ENCODE assay signal across 8 cellular contexts in the genomic region with DNA sequence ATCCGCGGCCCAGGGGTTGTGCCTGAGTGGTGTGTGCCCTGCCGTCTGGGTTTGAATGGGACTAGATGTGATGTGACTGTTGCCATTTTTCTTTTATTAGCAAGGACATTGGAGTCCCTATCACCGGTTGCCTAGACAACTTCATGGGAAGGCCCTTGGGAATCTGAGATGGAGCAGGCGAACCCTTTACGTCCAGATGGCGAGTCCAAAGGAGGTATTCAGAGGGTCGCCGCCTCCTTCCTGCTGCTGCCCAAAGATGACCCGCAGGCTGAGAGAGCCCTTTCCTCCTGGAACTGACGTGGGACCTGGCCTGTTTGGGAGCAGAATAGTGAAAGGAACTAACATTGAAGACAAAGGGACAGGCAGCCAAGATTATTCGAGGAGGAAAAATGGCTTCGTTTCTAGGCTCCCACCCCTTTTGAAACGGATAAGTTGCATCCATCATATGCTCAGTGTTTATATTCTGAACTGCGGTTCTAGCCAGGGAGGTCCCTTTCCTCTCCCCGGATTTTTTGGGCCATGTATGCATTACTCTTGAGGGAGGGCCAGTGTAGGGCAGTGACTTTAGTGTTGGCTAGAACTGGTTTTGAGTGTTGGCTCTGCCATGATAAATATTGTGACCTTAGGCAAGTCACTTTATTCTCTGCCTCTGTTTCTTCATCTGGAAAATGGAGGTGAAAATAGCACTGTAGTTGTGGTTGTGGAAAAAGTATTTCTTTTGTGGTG. TPM values are rescaled to one million over a fixed set of nuclear protein-coding genes. Genes with fewer than 3 reads are reported as not detected.
DNase-seq lines count a peak whose midpoint lies in the region; ATAC-seq and TF ChIP-seq lines count a peak whose summit lies in the region.

No MANE protein-coding gene starts in this region.

- no peaks in the 10 kb centered on the region for H3K9me3 Mint-ChIP-seq in CD4-positive, alpha-beta memory T cell

- H3K27me3 ChIP-seq in CD4-positive, alpha-beta memory T cell (ENCODE audit: insufficient read depth, low read length), result no peaks in the 10 kb centered on the region
- no peaks in the 10 kb centered on the region for H3K27me3 ChIP-seq in H7 (ENCODE audit: control insufficient read depth, insufficient read depth, low read length)
- no peaks in the 10 kb centered on the region for H3K27me3 ChIP-seq in Panc1 (ENCODE audit: control insufficient read depth, insufficient read depth, low read length)
- H3K27me3 ChIP-seq in muscle layer of duodenum (ENCODE audit: low read depth, low read length), result no peaks in the 10 kb centered on the region

- intact Hi-C loops in CD4-positive, alpha-beta memory T cell (cut with micrococcal nuclease), result loop anchor here (1.0 to 5.0 kb wide), 5 partner anchors 127 to 717 kb away; a partner anchor contains a TSS
- intact Hi-C loops in Panc1 (cut with micrococcal nuclease; ENCODE audit: unreplicated experiment), result no loop called here

- H3K36me3 Mint-ChIP-seq in CD4-positive, alpha-beta memory T cell, result peaks cover 10 to 11% of the 10 kb centered on the region in 2 donors

- DNase-seq in CD4-positive, alpha-beta memory T cell, result no peak
- DNase-seq in H7 (no peak), Panc1 (ENCODE audit: low read depth, low spot score) (no peak), dermis microvascular lymphatic vessel endothelial cell (ENCODE audit: low read depth in 2 of 2) (peak; percentile 1 to 51), DMS153 (lab: John Stamatoyannopoulos, UW) (no peak), KG1 (lab: John Stamatoyannopoulos, UW) (no peak), NK-92 (lab: John Stamatoyannopoulos, UW; ENCODE audit: unreplicated experiment) (no peak)

- POLR2A ChIA-PET in CD4-positive, alpha-beta memory T cell (lab: Charles Lee; ENCODE audit: partially characterized antibody), result interaction anchor here (0.8 to 2.0 kb wide), 11 partner anchors 15 to 492 kb away, joined by 3 to 20 read pairs (median 6); a partner anchor contains a TSS
- POLR2A ChIA-PET in Panc1 (lab: Charles Lee), result no interaction called here

- H3K4me1 ChIP-seq in CD4-positive, alpha-beta memory T cell (ENCODE audit: insufficient read depth, low read length), result peaks cover 17% of the 10 kb centered on the region
- peaks cover 27% of the 10 kb centered on the region for H3K4me1 ChIP-seq in Panc1 (ENCODE audit: control insufficient read depth, insufficient read depth, low read length)
- H3K4me1 ChIP-seq in muscle layer of duodenum (ENCODE audit: control insufficient read depth in 1 of 2, insufficient read depth in 2 of 2, low read length in 2 of 2), result peaks cover 0 to 12% of the 10 kb centered on the region in 2 donors

- no peak for TF ChIP-seq CTCF in Panc1 (IDR thresholded peaks at IDR 0.05)

- no peaks in the 10 kb centered on the region for H3K36me3 ChIP-seq in CD4-positive, alpha-beta memory T cell (ENCODE audit: insufficient read depth, low read length)
- peaks cover 7% of the 10 kb centered on the region for H3K36me3 ChIP-seq in H7 (replicated peaks; ENCODE audit: control insufficient read depth, insufficient read depth, low read length)
- peaks cover 6% of the 10 kb centered on the region; the same call in 1 of the 2 replicates for H3K36me3 ChIP-seq in Panc1 (ENCODE audit: control insufficient read depth, insufficient read depth, low read length)
- H3K36me3 ChIP-seq in muscle layer of duodenum (ENCODE audit: control insufficient read depth in 1 of 2, insufficient read depth in 2 of 2, low read length in 2 of 2), result peaks cover 0 to 3% of the 10 kb centered on the region in 2 donors

- in situ Hi-C loops in Panc1 (cut with HindIII; ENCODE audit: low pct_unique_long_range_greater_than_20kb, low sequenced_read_pairs), result no loop called here

- H3K27ac Mint-ChIP-seq in CD4-positive, alpha-beta memory T cell, result peak overlapping the region; percentile 60 to 100 (median 99)

- CTCF ChIA-PET in CD4-positive, alpha-beta memory T cell (lab: Charles Lee; ENCODE audit: partially characterized antibody), result interaction anchor here (1.0 to 2.0 kb wide), 5 partner anchors 13 to 181 kb away, joined by 3 to 8 read pairs (median 3); no protein-coding TSS in a partner anchor
- CTCF ChIA-PET in Panc1 (lab: Charles Lee), result no interaction called here

- peaks cover 10 to 25% (median 19%) of the 10 kb centered on the region in 4 donors for H3K4me1 Mint-ChIP-seq in CD4-positive, alpha-beta memory T cell

- peak overlapping the region; percentile 93 for H3K27ac ChIP-seq in CD4-positive, alpha-beta memory T cell (ENCODE audit: low read depth, low read length)
- H3K27ac ChIP-seq in Panc1 (ENCODE audit: low read length) (peak overlapping the region; percentile 89), muscle layer of duodenum (ENCODE audit: low read length) (no peak overlapping the region)

- H3K4me3 Mint-ChIP-seq in CD4-positive, alpha-beta memory T cell, result peak overlapping the region; percentile 94 to 99 (median 96)

- ATAC-seq in Panc1, result no peak; the same call in 1 of the 2 replicates

- BruUV-seq in Panc1 (replicated peaks; lab: Mats Ljungman, UMichigan), result TSS peak; percentile 94

- H3K4me3 ChIP-seq in CD4-positive, alpha-beta memory T cell (ENCODE audit: low read length in 2 of 2), result peak overlapping the region; percentile 85 to 97
- H3K4me3 ChIP-seq in H7 (ENCODE audit: insufficient read depth, low read depth, low read length), result peak overlapping the region; percentile 81
- H3K4me3 ChIP-seq in Panc1 (ENCODE audit: low read depth in 2 of 2, low read length in 2 of 2), result peak overlapping the region; percentile 70 to 80
- H3K4me3 ChIP-seq in muscle layer of duodenum (ENCODE audit: low read depth in 1 of 2, low read length in 2 of 2), result peak overlapping the region; percentile 76 to 98

- H3K9me3 ChIP-seq in CD4-positive, alpha-beta memory T cell (ENCODE audit: control insufficient read depth in 1 of 2, low read length in 2 of 2), result no peaks in the 10 kb centered on the region
- H3K9me3 ChIP-seq in Panc1 (ENCODE audit: control insufficient read depth, insufficient read depth, low read depth, low read length) (no peaks in the 10 kb centered on the region), muscle layer of duodenum (ENCODE audit: control insufficient read depth in 1 of 2, low read length in 2 of 2) (no peaks in the 10 kb centered on the region)

- no peaks in the 10 kb centered on the region for H3K27me3 Mint-ChIP-seq in CD4-positive, alpha-beta memory T cell

RNA-seq across cellular contexts. Expression of a gene that starts 0.7 kb away (rescaled TPM):
- 1 to 10 TPM; 4.6 to 6.1 TPM for total RNA-seq in CD4-positive, alpha-beta memory T cell
- polyA plus RNA-seq in CD4-positive, alpha-beta memory T cell, result 1 to 10 TPM; 1.6 to 2.5 TPM
- 29.0 and 36.6 TPM in 2 replicates for total RNA-seq in H7 (2014; rRNA removed; shearing (Covaris generic))
- total RNA-seq in Panc1 (2021; ENCODE audit: unreplicated experiment) (39.3 TPM), dermis microvascular lymphatic vessel endothelial cell (9.2 and 12.5 TPM in 2 replicates)
- polyA plus RNA-seq in Panc1 (2012; ENCODE audit: insufficient read length), result 14.0 TPM

RNA-seq across cellular contexts. Expression of a gene that starts 0.7 kb away (rescaled TPM):
- total RNA-seq in CD4-positive, alpha-beta memory T cell, result 10 to 100 TPM; 12.0 to 12.8 TPM
- polyA plus RNA-seq in CD4-positive, alpha-beta memory T cell, result 10 to 100 TPM; 48.6 to 52.1 TPM
- 23.4 and 31.4 TPM in 2 replicates for total RNA-seq in H7 (2014; rRNA removed; shearing (Covaris generic))
- total RNA-seq in Panc1 (2021; ENCODE audit: unreplicated experiment) (55.1 TPM), dermis microvascular lymphatic vessel endothelial cell (36.7 and 37.6 TPM in 2 replicates)
- 62.3 TPM for polyA plus RNA-seq in Panc1 (2012; ENCODE audit: insufficient read length)

Comparison
In these comparisons a context has a peak if more than half of its experiments do, and no peak if none do; other contexts are left out.
1. DNase-seq: peak in dermis microvascular lymphatic vessel endothelial cell (2 of 2); none in CD4-positive, alpha-beta memory T cell (0 of 5), H7 (single experiment), Panc1 (single experiment), DMS153 (single experiment), KG1 (single experiment) and NK-92 (single experiment).
2. Peak in every context shown above with its lines, with median percentiles within 50 percentile points of each other: H3K4me3 ChIP-seq.